ENCODE assay signal across 8 cellular contexts in genomic region chr7:129611246-129612111, GRCh38. TPM values are rescaled to one million over a fixed set of nuclear protein-coding genes. Genes with fewer than 3 reads are reported as not detected.
A peak's percentile ranks its signal among the peaks of the same experiment; 100 is the strongest.
DNase-seq lines count a peak whose midpoint lies in the region; ATAC-seq and TF ChIP-seq lines count a peak whose summit lies in the region.

NRF1 (plus strand) TSS chr7:129611720; CDS start chr7:129657352, 45,632 bp downstream.

- peak within 1 kb of the TSS; percentile 96 for H3K4me3 ChIP-seq in Jurkat, Clone E6-1 (ENCODE audit: low read length)
- peak within 1 kb of the TSS; percentile 74 to 96 (median 86) for H3K4me3 ChIP-seq in Peyer's patch
- peak within 1 kb of the TSS; percentile 87 for H3K4me3 ChIP-seq in naive thymus-derived CD4-positive, alpha-beta T cell (ENCODE audit: low read length)

- POLR2A ChIA-PET in naive thymus-derived CD4-positive, alpha-beta T cell (lab: Charles Lee): interaction anchor here (1.0 to 2.3 kb wide), 5 partner anchors 9 to 594 kb away, joined by 3 to 12 read pairs (median 4); partner anchors contain the start of genes TMEM209 and TNPO3

- no peaks in the 10 kb centered on the region for H3K9me3 Mint-ChIP-seq in naive thymus-derived CD4-positive, alpha-beta T cell
- H3K9me3 Mint-ChIP-seq in stimulated activated memory B cell treated with anti-CD40 and anti-IgM and Interleukin-4, amounts not matched to agents 10 μg/mL and 1 μg/mL and 100 μg/mL, for 72 hours: no peaks in the 10 kb centered on the region

- intact Hi-C loops in naive thymus-derived CD4-positive, alpha-beta T cell (cut with micrococcal nuclease): loop anchor here (1.0 to 5.0 kb wide), 16 partner anchors 24 to 1959 kb away; partner anchors contain the start of genes SMKR1 (in 2 of the 2), STRIP2 (in 2 of the 2), AHCYL2 (in 1 of the 2) and ATP6V1F (in 1 of the 2)

- H3K27me3 ChIP-seq in Peyer's patch: no peaks in the 10 kb centered on the region
- H3K27me3 ChIP-seq in naive thymus-derived CD4-positive, alpha-beta T cell (ENCODE audit: control insufficient read depth in 2 of 2, insufficient read depth in 2 of 2, low read length in 2 of 2): no peaks in the 10 kb centered on the region

- peak in 4 of 6 experiments; percentile 13 to 61 (median 54) for TF ChIP-seq CTCF in Peyer's patch (IDR thresholded peaks at IDR 0.05)

- peak within 1 kb of the TSS; percentile 88 to 99 (median 96) for H3K4me3 Mint-ChIP-seq in naive thymus-derived CD4-positive, alpha-beta T cell
- H3K4me3 Mint-ChIP-seq in stimulated activated memory B cell treated with anti-CD40 and anti-IgM and Interleukin-4, amounts not matched to agents 10 μg/mL and 1 μg/mL and 100 μg/mL, for 72 hours: peak within 1 kb of the TSS; percentile 94

- H3K36me3 ChIP-seq in Peyer's patch: no peaks in the 10 kb centered on the region
- H3K36me3 ChIP-seq in naive thymus-derived CD4-positive, alpha-beta T cell (ENCODE audit: control insufficient read depth in 2 of 3, insufficient read depth in 3 of 3, low read length in 3 of 3): peaks cover 0 to 15% (median 0%) of the 10 kb centered on the region in 3 experiments

- H3K9me3 ChIP-seq in Peyer's patch: no peaks in the 10 kb centered on the region
- H3K9me3 ChIP-seq in naive thymus-derived CD4-positive, alpha-beta T cell (ENCODE audit: control insufficient read depth in 2 of 3, low read length in 3 of 3): no peaks in the 10 kb centered on the region

- peaks cover 0 to 29% (median 8%) of the 10 kb centered on the region in 4 donors for H3K4me1 ChIP-seq in Peyer's patch
- peaks cover 24 to 38% of the 10 kb centered on the region in 2 donors for H3K4me1 ChIP-seq in naive thymus-derived CD4-positive, alpha-beta T cell (ENCODE audit: control insufficient read depth in 2 of 2, insufficient read depth in 2 of 2, low read length in 2 of 2)

- ATAC-seq in GM21528 (IDR thresholded peaks at IDR 0.05; ENCODE audit: low FRiP score, unreplicated experiment): peak; percentile 76
- peak; percentile 92 for ATAC-seq in naive thymus-derived CD4-positive, alpha-beta T cell
- peak; percentile 95 for ATAC-seq in stimulated activated memory B cell treated with anti-CD40 and anti-IgM and Interleukin-4, amounts not matched to agents 10 μg/mL and 1 μg/mL and 100 μg/mL, for 72 hours

- TF ChIP-seq POLR2A in Peyer's patch (IDR thresholded peaks at IDR 0.05): peak; percentile 71 to 79

- H3K27me3 Mint-ChIP-seq in naive thymus-derived CD4-positive, alpha-beta T cell: no peaks in the 10 kb centered on the region
- H3K27me3 Mint-ChIP-seq in stimulated activated memory B cell treated with anti-CD40 and anti-IgM and Interleukin-4, amounts not matched to agents 10 μg/mL and 1 μg/mL and 100 μg/mL, for 72 hours: no peaks in the 10 kb centered on the region

- CTCF ChIA-PET in naive thymus-derived CD4-positive, alpha-beta T cell (lab: Charles Lee): interaction anchor here (0.6 kb wide), 1 partner anchor 734 kb away, joined by 3 read pairs; no protein-coding TSS in a partner anchor

- peaks cover 0 to 21% (median 6%) of the 10 kb centered on the region in 5 donors for H3K36me3 Mint-ChIP-seq in naive thymus-derived CD4-positive, alpha-beta T cell
- H3K36me3 Mint-ChIP-seq in stimulated activated memory B cell treated with anti-CD40 and anti-IgM and Interleukin-4, amounts not matched to agents 10 μg/mL and 1 μg/mL and 100 μg/mL, for 72 hours: peaks cover 28% of the 10 kb centered on the region

- DNase-seq in DMS53 (lab: John Stamatoyannopoulos, UW): peak; percentile 98
- peak; percentile 70 for DNase-seq in Jurkat, Clone E6-1 (ENCODE audit: low read depth, low spot score)
- DNase-seq in Peyer's patch: peak; percentile 85 to 94 (median 94)
- DNase-seq in activated T-helper 1 cell treated with Interleukin-2 at 50 U/mL for 16 hours (ENCODE audit: low read depth): peak; percentile 90
- peak; percentile 91 for DNase-seq in fibroblast of gingiva (ENCODE audit: low read depth)
- DNase-seq in naive thymus-derived CD4-positive, alpha-beta T cell: peak; percentile 89 to 97 (median 94)

- peak within 1 kb of the TSS; percentile 92 to 98 (median 94) for H3K27ac ChIP-seq in Peyer's patch
- peak within 1 kb of the TSS; percentile 82 for H3K27ac ChIP-seq in naive thymus-derived CD4-positive, alpha-beta T cell (ENCODE audit: low read depth, low read length)

- peak within 1 kb of the TSS; percentile 92 to 99 (median 96) for H3K27ac Mint-ChIP-seq in naive thymus-derived CD4-positive, alpha-beta T cell
- H3K27ac Mint-ChIP-seq in stimulated activated memory B cell treated with anti-CD40 and anti-IgM and Interleukin-4, amounts not matched to agents 10 μg/mL and 1 μg/mL and 100 μg/mL, for 72 hours: peak within 1 kb of the TSS; percentile 99

- peaks cover 37 to 79% (median 67%) of the 10 kb centered on the region in 7 donors for H3K4me1 Mint-ChIP-seq in naive thymus-derived CD4-positive, alpha-beta T cell
- peaks cover 64% of the 10 kb centered on the region for H3K4me1 Mint-ChIP-seq in stimulated activated memory B cell treated with anti-CD40 and anti-IgM and Interleukin-4, amounts not matched to agents 10 μg/mL and 1 μg/mL and 100 μg/mL, for 72 hours

RNA-seq across cellular contexts. Expression of gene NRF1, which starts in this region (rescaled TPM):
- 18.4 TPM for polyA plus RNA-seq in Jurkat, Clone E6-1 (2012; ENCODE audit: insufficient read depth, insufficient read length)
- total RNA-seq in Peyer's patch: 10 to 100 TPM; 11.2 to 27.2 (median 16.5) TPM
- 10 to 100 TPM; 25.8 to 49.3 (median 35.3) TPM for total RNA-seq in naive thymus-derived CD4-positive, alpha-beta T cell
- polyA plus RNA-seq in naive thymus-derived CD4-positive, alpha-beta T cell: 10 to 100 TPM; 24.7 to 37.7 TPM

Comparison
In these comparisons a context has a peak if more than half of its experiments do, and no peak if none do; other contexts are left out.
1. Peak in every context shown above with its lines: DNase-seq, ATAC-seq, H3K4me3 ChIP-seq and H3K27ac ChIP-seq.